In the genomic region with DNA sequence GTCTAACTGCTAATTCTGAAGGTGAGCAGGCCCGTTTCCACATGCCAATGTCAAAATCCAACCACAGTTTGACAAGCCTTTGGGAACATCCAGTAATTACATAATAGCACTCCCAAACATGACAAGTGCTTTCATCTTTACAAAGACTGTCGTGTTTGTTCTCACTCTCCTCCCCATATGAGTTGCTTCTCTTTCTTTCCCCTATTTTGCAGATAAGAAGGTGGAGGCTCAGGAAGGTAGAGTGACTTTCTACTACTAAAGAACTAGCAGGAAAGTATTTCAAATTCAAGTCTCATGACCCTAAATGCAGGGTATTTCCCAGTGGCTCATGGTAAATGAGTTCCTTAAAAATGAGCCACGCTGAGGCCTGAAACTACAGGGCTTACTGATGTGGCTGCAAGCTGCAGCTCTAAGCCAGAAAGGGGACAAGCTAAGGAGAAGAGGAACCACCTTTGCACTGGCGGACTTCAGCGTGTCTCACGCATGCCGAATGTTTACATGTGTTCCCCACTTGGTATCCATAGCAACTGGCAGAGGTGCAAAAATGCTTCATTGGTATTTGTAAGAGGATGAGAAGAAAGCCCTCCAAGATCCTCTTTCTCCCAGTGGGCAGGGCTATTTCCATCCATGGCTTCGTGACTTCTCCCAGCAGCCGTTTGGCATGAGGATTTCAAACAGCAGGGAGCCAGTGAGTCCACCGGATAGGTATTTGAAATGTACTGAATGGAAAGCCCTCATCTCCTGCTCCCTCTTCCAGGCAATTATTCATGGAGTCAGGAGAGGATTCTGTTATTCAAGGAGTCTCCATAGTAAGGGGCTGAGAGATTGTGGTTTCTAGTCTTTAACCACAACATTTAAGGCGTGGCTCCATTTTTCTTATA, we compare ENCODE assay signal across 9 cellular contexts. TPM values are rescaled to one million over a fixed set of nuclear protein-coding genes. Genes with fewer than 3 reads are reported as not detected.
DNase-seq lines count a peak whose midpoint lies in the region; ATAC-seq lines count a peak whose summit lies in the region.
"Had no signal": no experiment of that assay in that cellular context is flagged by ENCODE, and none has a peak within 500 bp of the region (broad histone marks: within the 10 kb centered on the region; RNA-seq: fewer than 3 reads in every experiment).

No MANE protein-coding gene starts in this region.

- H3K27ac ChIP-seq in CD8-positive, alpha-beta memory T cell (ENCODE audit: low read depth, low read length) = peak overlapping the region; percentile 84
- H3K27ac ChIP-seq in HUES64 (ENCODE audit: low read depth, low read length) (peak overlapping the region; percentile 53; the same call in 1 of the 2 replicates), mucosa of rectum (ENCODE audit: low read depth in 2 of 2, low read length in 2 of 2) (peak overlapping the region; percentile 58 to 78)
- H3K27ac ChIP-seq: SK-N-MC had no signal

- H3K9me3 ChIP-seq in CD8-positive, alpha-beta memory T cell (ENCODE audit: low read length) = no peaks in the 10 kb centered on the region
- H3K9me3 ChIP-seq in HUES64 (ENCODE audit: insufficient read depth, low read depth, low read length) (no peaks in the 10 kb centered on the region), mucosa of rectum (ENCODE audit: control insufficient read depth in 2 of 2, low read length in 2 of 2) (no peaks in the 10 kb centered on the region)

- H3K4me3 ChIP-seq in CD8-positive, alpha-beta memory T cell (ENCODE audit: low read length) = peak overlapping the region; percentile 49
- H3K4me3 ChIP-seq in HUES64 (ENCODE audit: low read length) = no peak overlapping the region
- H3K4me3 ChIP-seq in mucosa of rectum (ENCODE audit: low read length in 2 of 2) = no peak overlapping the region
- H3K4me3 ChIP-seq: SK-N-MC had no signal

- H3K4me3 Mint-ChIP-seq in CD8-positive, alpha-beta memory T cell = peak overlapping the region; percentile 24 to 88 (median 79)
- peak overlapping the region; percentile 75 for H3K4me3 Mint-ChIP-seq in activated CD4-positive, alpha-beta T cell treated with anti-CD3 and anti-CD28 coated beads, Interleukin-2, amount 10 ng/mL, durations not matched to agents 7 days and 5 days
- H3K4me3 Mint-ChIP-seq in stimulated activated naive B cell treated with anti-CD40 and anti-IgM and Interleukin-4, amounts not matched to agents 10 μg/mL and 1 μg/mL and 100 μg/mL, for 72 hours = peak overlapping the region; percentile 68 to 73

- no peaks in the 10 kb centered on the region for H3K36me3 Mint-ChIP-seq in CD8-positive, alpha-beta memory T cell
- H3K36me3 Mint-ChIP-seq in activated CD4-positive, alpha-beta T cell treated with anti-CD3 and anti-CD28 coated beads, Interleukin-2, amount 10 ng/mL, durations not matched to agents 7 days and 5 days (ENCODE audit: low read depth) = peaks cover 25% of the 10 kb centered on the region
- no peaks in the 10 kb centered on the region for H3K36me3 Mint-ChIP-seq in stimulated activated naive B cell treated with anti-CD40 and anti-IgM and Interleukin-4, amounts not matched to agents 10 μg/mL and 1 μg/mL and 100 μg/mL, for 72 hours

- peaks cover 85% of the 10 kb centered on the region for H3K4me1 ChIP-seq in CD8-positive, alpha-beta memory T cell (ENCODE audit: insufficient read depth, low read length)
- no peaks in the 10 kb centered on the region for H3K4me1 ChIP-seq in HUES64 (ENCODE audit: insufficient read depth, low read length)
- H3K4me1 ChIP-seq in mucosa of rectum (ENCODE audit: control insufficient read depth in 2 of 2, insufficient read depth in 2 of 2, low read length in 2 of 2) = peaks cover 17 to 21% of the 10 kb centered on the region in 2 donors

- CTCF ChIA-PET in CD8-positive, alpha-beta memory T cell (lab: Charles Lee) = interaction anchor here (1.2 kb wide), 2 partner anchors 56 to 58 kb away, joined by 3 read pairs; a partner anchor contains a TSS
- CTCF ChIA-PET in activated CD4-positive, alpha-beta T cell treated with anti-CD3 and anti-CD28 coated beads, Interleukin-2, amount 10 ng/mL, durations not matched to agents 7 days and 5 days (lab: Charles Lee) = interaction anchor here (1.2 to 1.7 kb wide), 3 partner anchors 10 to 65 kb away, joined by 3 to 4 read pairs (median 3); no protein-coding TSS in a partner anchor

- H3K27me3 Mint-ChIP-seq in CD8-positive, alpha-beta memory T cell = peaks cover 0 to 2% of the 10 kb centered on the region in 2 donors
- no peaks in the 10 kb centered on the region for H3K27me3 Mint-ChIP-seq in activated CD4-positive, alpha-beta T cell treated with anti-CD3 and anti-CD28 coated beads, Interleukin-2, amount 10 ng/mL, durations not matched to agents 7 days and 5 days
- H3K27me3 Mint-ChIP-seq in stimulated activated naive B cell treated with anti-CD40 and anti-IgM and Interleukin-4, amounts not matched to agents 10 μg/mL and 1 μg/mL and 100 μg/mL, for 72 hours = no peaks in the 10 kb centered on the region

- H3K4me1 Mint-ChIP-seq in CD8-positive, alpha-beta memory T cell = peaks cover 66 to 96% (median 95%) of the 10 kb centered on the region in 3 donors
- H3K4me1 Mint-ChIP-seq in activated CD4-positive, alpha-beta T cell treated with anti-CD3 and anti-CD28 coated beads, Interleukin-2, amount 10 ng/mL, durations not matched to agents 7 days and 5 days = peaks cover 91% of the 10 kb centered on the region
- H3K4me1 Mint-ChIP-seq in stimulated activated naive B cell treated with anti-CD40 and anti-IgM and Interleukin-4, amounts not matched to agents 10 μg/mL and 1 μg/mL and 100 μg/mL, for 72 hours = peaks cover 63 to 85% of the 10 kb centered on the region in 2 donors

- H3K27ac Mint-ChIP-seq in CD8-positive, alpha-beta memory T cell = peak overlapping the region; percentile 92 to 100 (median 98)
- H3K27ac Mint-ChIP-seq in activated CD4-positive, alpha-beta T cell treated with anti-CD3 and anti-CD28 coated beads, Interleukin-2, amount 10 ng/mL, durations not matched to agents 7 days and 5 days = peak overlapping the region; percentile 96
- H3K27ac Mint-ChIP-seq in stimulated activated naive B cell treated with anti-CD40 and anti-IgM and Interleukin-4, amounts not matched to agents 10 μg/mL and 1 μg/mL and 100 μg/mL, for 72 hours = peak overlapping the region; percentile 98

- 54% methylated on average over 10 of the region's 11 CpGs for WGBS in HUES64

- POLR2A ChIA-PET in CD8-positive, alpha-beta memory T cell (lab: Charles Lee) = interaction anchor here (0.6 to 1.8 kb wide), 3 partner anchors 44 to 56 kb away, joined by 3 to 4 read pairs (median 3); a partner anchor contains a TSS
- POLR2A ChIA-PET in activated CD4-positive, alpha-beta T cell treated with anti-CD3 and anti-CD28 coated beads, Interleukin-2, amount 10 ng/mL, durations not matched to agents 7 days and 5 days (lab: Charles Lee) = interaction anchor here (0.6 kb wide), 1 partner anchor 63 kb away, joined by 3 read pairs; no protein-coding TSS in a partner anchor

- no peak overlapping the region for H3K9ac ChIP-seq in HUES64 (ENCODE audit: low read depth, low read length)
- no peak overlapping the region for H3K9ac ChIP-seq in mucosa of rectum (ENCODE audit: low read depth in 1 of 2, low read length in 2 of 2)

- ATAC-seq in GM21528 (IDR thresholded peaks at IDR 0.05; ENCODE audit: low FRiP score, unreplicated experiment) = peak; percentile 56
- ATAC-seq in stimulated activated naive B cell treated with anti-CD40 and anti-IgM and Interleukin-4, amounts not matched to agents 10 μg/mL and 1 μg/mL and 100 μg/mL, for 72 hours (replicated peaks) = peak; percentile 92 to 95

- no peaks in the 10 kb centered on the region for H3K27me3 ChIP-seq in CD8-positive, alpha-beta memory T cell (ENCODE audit: insufficient read depth, low read length, poor library complexity, severe bottlenecking)
- H3K27me3 ChIP-seq in HUES64 (ENCODE audit: insufficient read depth, low read length) = no peaks in the 10 kb centered on the region
- H3K27me3 ChIP-seq in mucosa of rectum (ENCODE audit: control insufficient read depth in 2 of 2, insufficient read depth in 2 of 2, low read length in 2 of 2) = no peaks in the 10 kb centered on the region

- no peaks in the 10 kb centered on the region for H3K36me3 ChIP-seq in CD8-positive, alpha-beta memory T cell (ENCODE audit: insufficient read depth, low read length)
- no peaks in the 10 kb centered on the region for H3K36me3 ChIP-seq in HUES64 (ENCODE audit: insufficient read depth, low read length)
- no peaks in the 10 kb centered on the region for H3K36me3 ChIP-seq in mucosa of rectum (ENCODE audit: control insufficient read depth in 2 of 2, insufficient read depth in 2 of 2, low read length in 2 of 2)

- peak; percentile 46 to 89 (median 79) for DNase-seq in CD8-positive, alpha-beta memory T cell
- peak; percentile 83 for DNase-seq in activated CD4-positive, alpha-beta T cell treated with anti-CD3 and anti-CD28 coated beads, Interleukin-2, amount 10 ng/mL, durations not matched to agents 7 days and 5 days
- DNase-seq in dedifferentiated amniotic fluid mesenchymal stem cell (ENCODE audit: extremely low spot score) (peak; percentile 98), OCI-M1 (lab: John Stamatoyannopoulos, UW) (no peak)
- DNase-seq in stimulated activated naive B cell treated with anti-CD40 and anti-IgM and Interleukin-4, amounts not matched to agents 10 μg/mL and 1 μg/mL and 100 μg/mL, for 72 hours = peak; percentile 87

- H3K9me3 Mint-ChIP-seq in CD8-positive, alpha-beta memory T cell = no peaks in the 10 kb centered on the region
- H3K9me3 Mint-ChIP-seq in activated CD4-positive, alpha-beta T cell treated with anti-CD3 and anti-CD28 coated beads, Interleukin-2, amount 10 ng/mL, durations not matched to agents 7 days and 5 days = peaks cover 15% of the 10 kb centered on the region
- peaks cover 0 to 3% of the 10 kb centered on the region in 2 donors for H3K9me3 Mint-ChIP-seq in stimulated activated naive B cell treated with anti-CD40 and anti-IgM and Interleukin-4, amounts not matched to agents 10 μg/mL and 1 μg/mL and 100 μg/mL, for 72 hours

RNA-seq across cellular contexts. Expression of a gene that starts 55.5 kb away (rescaled TPM):
- total RNA-seq in CD8-positive, alpha-beta memory T cell = 100 to 1,000 TPM; 510 to 534 TPM
- polyA plus RNA-seq in CD8-positive, alpha-beta memory T cell = 338 TPM
- polyA plus RNA-seq in HUES64 (2013, experiment 1 of 2) = 9.1 TPM
- polyA plus RNA-seq in HUES64 (2013, experiment 2 of 2) = 9.6 TPM
- total RNA-seq in activated CD4-positive, alpha-beta T cell treated with anti-CD3 and anti-CD28 coated beads, Interleukin-2, amount 10 ng/mL, durations not matched to agents 7 days and 5 days = 100 to 1,000 TPM; 518 to 534 TPM
